2 cellular contexts compared by ENCODE assay signal in the genomic region with DNA sequence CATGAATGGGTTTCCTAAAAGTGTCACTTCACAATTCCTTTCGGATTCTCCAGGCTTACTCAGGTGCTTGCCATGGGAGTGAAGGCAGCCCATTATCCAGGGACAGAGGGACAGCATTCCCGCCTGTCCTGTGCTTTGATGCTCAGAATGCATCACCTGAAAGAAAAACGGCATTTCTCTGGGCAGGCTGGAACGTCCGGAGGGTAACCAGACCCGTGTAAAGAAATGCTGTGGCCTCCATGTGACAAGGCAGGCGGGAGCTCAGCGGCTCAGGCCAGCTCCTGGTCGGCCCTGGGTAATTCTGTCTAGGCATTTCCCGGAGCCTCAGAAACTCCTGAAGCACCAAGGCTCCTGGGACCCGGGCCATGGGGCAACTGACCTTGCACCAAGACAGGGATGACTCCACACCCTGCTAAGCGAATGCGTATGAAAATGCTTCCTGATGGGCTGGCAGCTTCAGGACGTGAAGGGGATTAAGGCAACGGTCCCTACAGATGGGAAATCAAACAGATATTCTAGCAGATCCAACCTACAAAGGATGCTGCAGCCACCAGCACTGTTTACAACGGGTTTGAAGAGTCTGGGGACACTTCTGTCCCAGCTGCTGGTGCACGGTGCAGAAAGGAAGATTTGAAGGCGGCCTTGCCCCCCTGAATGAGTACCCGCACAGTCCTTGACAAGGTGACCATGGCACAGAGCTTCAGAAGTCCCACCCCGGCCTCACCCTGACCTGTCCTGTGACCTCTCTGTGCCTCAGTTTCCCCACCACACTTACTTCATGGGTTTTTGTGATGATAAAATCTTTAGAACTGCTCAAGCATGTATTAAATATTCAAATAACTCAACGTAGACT.
A peak's percentile ranks its signal among the peaks of the same experiment; 100 is the strongest.
TF ChIP-seq lines count a peak whose summit lies in the region.

No MANE protein-coding gene starts in this region.

TF ChIP-seq in A549, 52 proteins besides CTCF, POLR2A, EP300 and RAD21 (continued from another document):
- TF ChIP-seq, protein P1, sequence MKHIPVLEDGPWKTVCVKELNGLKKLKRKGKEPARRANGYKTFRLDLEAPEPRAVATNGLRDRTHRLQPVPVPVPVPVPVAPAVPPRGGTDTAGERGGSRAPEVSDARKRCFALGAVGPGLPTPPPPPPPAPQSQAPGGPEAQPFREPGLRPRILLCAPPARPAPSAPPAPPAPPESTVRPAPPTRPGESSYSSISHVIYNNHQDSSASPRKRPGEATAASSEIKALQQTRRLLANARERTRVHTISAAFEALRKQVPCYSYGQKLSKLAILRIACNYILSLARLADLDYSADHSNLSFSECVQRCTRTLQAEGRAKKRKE (CRISPR knock-in tag; IDR thresholded peaks at IDR 0.05; ENCODE audit: low read depth): no peak
TF ChIP-seq in A549: peak in this region for 0.

TF ChIP-seq in WTC11, 78 proteins besides CTCF, POLR2A, EP300 and RAD21:
- TF ChIP-seq KAT7 (CRISPR knock-in tag; IDR thresholded peaks at IDR 0.05; ENCODE audit: borderline replicate concordance) (no peak), MYBL2 (CRISPR knock-in tag; IDR thresholded peaks at IDR 0.05) (no peak)
- TF ChIP-seq, protein P2, sequence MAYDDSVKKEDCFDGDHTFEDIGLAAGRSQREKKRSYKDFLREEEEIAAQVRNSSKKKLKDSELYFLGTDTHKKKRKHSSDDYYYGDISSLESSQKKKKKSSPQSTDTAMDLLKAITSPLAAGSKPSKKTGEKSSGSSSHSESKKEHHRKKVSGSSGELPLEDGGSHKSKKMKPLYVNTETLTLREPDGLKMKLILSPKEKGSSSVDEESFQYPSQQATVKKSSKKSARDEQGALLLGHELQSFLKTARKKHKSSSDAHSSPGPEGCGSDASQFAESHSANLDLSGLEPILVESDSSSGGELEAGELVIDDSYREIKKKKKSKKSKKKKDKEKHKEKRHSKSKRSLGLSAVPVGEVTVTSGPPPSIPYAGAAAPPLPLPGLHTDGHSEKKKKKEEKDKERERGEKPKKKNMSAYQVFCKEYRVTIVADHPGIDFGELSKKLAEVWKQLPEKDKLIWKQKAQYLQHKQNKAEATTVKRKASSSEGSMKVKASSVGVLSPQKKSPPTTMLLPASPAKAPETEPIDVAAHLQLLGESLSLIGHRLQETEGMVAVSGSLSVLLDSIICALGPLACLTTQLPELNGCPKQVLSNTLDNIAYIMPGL (CRISPR knock-in tag; IDR thresholded peaks at IDR 0.05): no peak
- TF ChIP-seq, protein P3, sequence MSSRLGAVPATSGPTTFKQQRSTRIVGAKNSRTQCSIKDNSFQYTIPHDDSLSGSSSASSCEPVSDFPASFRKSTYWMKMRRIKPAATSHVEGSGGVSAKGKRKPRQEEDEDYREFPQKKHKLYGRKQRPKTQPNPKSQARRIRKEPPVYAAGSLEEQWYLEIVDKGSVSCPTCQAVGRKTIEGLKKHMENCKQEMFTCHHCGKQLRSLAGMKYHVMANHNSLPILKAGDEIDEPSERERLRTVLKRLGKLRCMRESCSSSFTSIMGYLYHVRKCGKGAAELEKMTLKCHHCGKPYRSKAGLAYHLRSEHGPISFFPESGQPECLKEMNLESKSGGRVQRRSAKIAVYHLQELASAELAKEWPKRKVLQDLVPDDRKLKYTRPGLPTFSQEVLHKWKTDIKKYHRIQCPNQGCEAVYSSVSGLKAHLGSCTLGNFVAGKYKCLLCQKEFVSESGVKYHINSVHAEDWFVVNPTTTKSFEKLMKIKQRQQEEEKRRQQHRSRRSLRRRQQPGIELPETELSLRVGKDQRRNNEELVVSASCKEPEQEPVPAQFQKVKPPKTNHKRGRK (CRISPR knock-in tag; IDR thresholded peaks at IDR 0.05; ENCODE audit: borderline replicate concordance): no peak
- TF ChIP-seq, protein P4, sequence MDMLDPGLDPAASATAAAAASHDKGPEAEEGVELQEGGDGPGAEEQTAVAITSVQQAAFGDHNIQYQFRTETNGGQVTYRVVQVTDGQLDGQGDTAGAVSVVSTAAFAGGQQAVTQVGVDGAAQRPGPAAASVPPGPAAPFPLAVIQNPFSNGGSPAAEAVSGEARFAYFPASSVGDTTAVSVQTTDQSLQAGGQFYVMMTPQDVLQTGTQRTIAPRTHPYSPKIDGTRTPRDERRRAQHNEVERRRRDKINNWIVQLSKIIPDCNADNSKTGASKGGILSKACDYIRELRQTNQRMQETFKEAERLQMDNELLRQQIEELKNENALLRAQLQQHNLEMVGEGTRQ (CRISPR knock-in tag; IDR thresholded peaks at IDR 0.05): 0 out of 2 replicates have a peak, but pooled peaks have one; percentile 19
- TF ChIP-seq, protein P5, sequence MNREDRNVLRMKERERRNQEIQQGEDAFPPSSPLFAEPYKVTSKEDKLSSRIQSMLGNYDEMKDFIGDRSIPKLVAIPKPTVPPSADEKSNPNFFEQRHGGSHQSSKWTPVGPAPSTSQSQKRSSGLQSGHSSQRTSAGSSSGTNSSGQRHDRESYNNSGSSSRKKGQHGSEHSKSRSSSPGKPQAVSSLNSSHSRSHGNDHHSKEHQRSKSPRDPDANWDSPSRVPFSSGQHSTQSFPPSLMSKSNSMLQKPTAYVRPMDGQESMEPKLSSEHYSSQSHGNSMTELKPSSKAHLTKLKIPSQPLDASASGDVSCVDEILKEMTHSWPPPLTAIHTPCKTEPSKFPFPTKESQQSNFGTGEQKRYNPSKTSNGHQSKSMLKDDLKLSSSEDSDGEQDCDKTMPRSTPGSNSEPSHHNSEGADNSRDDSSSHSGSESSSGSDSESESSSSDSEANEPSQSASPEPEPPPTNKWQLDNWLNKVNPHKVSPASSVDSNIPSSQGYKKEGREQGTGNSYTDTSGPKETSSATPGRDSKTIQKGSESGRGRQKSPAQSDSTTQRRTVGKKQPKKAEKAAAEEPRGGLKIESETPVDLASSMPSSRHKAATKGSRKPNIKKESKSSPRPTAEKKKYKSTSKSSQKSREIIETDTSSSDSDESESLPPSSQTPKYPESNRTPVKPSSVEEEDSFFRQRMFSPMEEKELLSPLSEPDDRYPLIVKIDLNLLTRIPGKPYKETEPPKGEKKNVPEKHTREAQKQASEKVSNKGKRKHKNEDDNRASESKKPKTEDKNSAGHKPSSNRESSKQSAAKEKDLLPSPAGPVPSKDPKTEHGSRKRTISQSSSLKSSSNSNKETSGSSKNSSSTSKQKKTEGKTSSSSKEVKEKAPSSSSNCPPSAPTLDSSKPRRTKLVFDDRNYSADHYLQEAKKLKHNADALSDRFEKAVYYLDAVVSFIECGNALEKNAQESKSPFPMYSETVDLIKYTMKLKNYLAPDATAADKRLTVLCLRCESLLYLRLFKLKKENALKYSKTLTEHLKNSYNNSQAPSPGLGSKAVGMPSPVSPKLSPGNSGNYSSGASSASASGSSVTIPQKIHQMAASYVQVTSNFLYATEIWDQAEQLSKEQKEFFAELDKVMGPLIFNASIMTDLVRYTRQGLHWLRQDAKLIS (CRISPR knock-in tag; IDR thresholded peaks at IDR 0.05; ENCODE audit: borderline replicate concordance): no peak
TF ChIP-seq in WTC11: peak in this region for 1.
